2 cellular contexts compared by ENCODE assay signal in genomic region chr12:12839886-12840285, GRCh38.
TF ChIP-seq lines count a peak whose summit lies in the region.

No MANE protein-coding gene starts in this region.

TF ChIP-seq in A549, 52 proteins besides CTCF, POLR2A, EP300 and RAD21 (continued from another document):
- no peak for TF ChIP-seq BCL3 (IDR thresholded peaks at IDR 0.05)
- no peak for TF ChIP-seq REST (IDR thresholded peaks at IDR 0.05)
- TF ChIP-seq FOSB (CRISPR knock-in tag; IDR thresholded peaks at IDR 0.05) = no peak
- TF ChIP-seq HES2 (IDR thresholded peaks at IDR 0.05) = no peak
- no peak for TF ChIP-seq FOXS1 (CRISPR knock-in tag; IDR thresholded peaks at IDR 0.05)
- TF ChIP-seq FOSL2 (IDR thresholded peaks at IDR 0.05) = 0 out of 2 replicates have a peak, but pooled peaks have one; percentile 6
- TF ChIP-seq FOSL2 (CRISPR knock-in tag; IDR thresholded peaks at IDR 0.05) = peak; percentile 61
- no peak for TF ChIP-seq RARB (CRISPR knock-in tag; IDR thresholded peaks at IDR 0.05)
- TF ChIP-seq NR3C1 (IDR thresholded peaks at IDR 0.05) = no peak
- TF ChIP-seq JUN (IDR thresholded peaks at IDR 0.05) = no peak
- TF ChIP-seq TP53 (CRISPR knock-in tag; IDR thresholded peaks at IDR 0.05) = no peak
- TF ChIP-seq CEBPB (IDR thresholded peaks at IDR 0.05) = no peak
- TF ChIP-seq HOXB13 (CRISPR knock-in tag; IDR thresholded peaks at IDR 0.05; ENCODE audit: low read depth) = no peak
- no peak; the same call in 1 of the 2 replicates for TF ChIP-seq GATA3 (IDR thresholded peaks at IDR 0.05; ENCODE audit: borderline replicate concordance)

TF ChIP-seq in HCT116, 20 proteins besides CTCF, POLR2A, EP300 and RAD21 (continued from another document):
- TF ChIP-seq ATF3 (IDR thresholded peaks at IDR 0.05) (no peak), JUND (IDR thresholded peaks at IDR 0.05) (peak; percentile 94), SP1 (IDR thresholded peaks at IDR 0.05; ENCODE audit: low read depth) (peak; percentile 97), CEBPB (IDR thresholded peaks at IDR 0.05; ENCODE audit: low read depth) (peak; percentile 78), ZNF274 (IDR thresholded peaks at IDR 0.05; ENCODE audit: low read depth, low read length) (no peak), ELF1 (IDR thresholded peaks at IDR 0.05; ENCODE audit: borderline replicate concordance, low read depth) (no peak; the same call in 1 of the 2 replicates), EZH2phosphoT487 (IDR thresholded peaks at IDR 0.05; ENCODE audit: borderline replicate concordance) (no peak), EGR1 (IDR thresholded peaks at IDR 0.05; ENCODE audit: low read depth) (no peak), FOSL1 (IDR thresholded peaks at IDR 0.05; ENCODE audit: low read depth) (peak; percentile 94), POLR2AphosphoS5 (IDR thresholded peaks at IDR 0.05; ENCODE audit: low read depth, low read length) (peak; percentile 71), SIN3A (IDR thresholded peaks at IDR 0.05; ENCODE audit: low read depth) (peak; percentile 67; the same call in 1 of the 2 replicates), TCF7L2 (IDR thresholded peaks at IDR 0.05; ENCODE audit: borderline replicate concordance, extremely low read depth, insufficient read depth, insufficient read length) (peak; percentile 74), YY1 (IDR thresholded peaks at IDR 0.05; ENCODE audit: extremely low read depth, insufficient replicate concordance, low read depth, low read length) (peak; percentile 61)
